ENCODE assay signal across 13 cellular contexts in the genomic region with DNA sequence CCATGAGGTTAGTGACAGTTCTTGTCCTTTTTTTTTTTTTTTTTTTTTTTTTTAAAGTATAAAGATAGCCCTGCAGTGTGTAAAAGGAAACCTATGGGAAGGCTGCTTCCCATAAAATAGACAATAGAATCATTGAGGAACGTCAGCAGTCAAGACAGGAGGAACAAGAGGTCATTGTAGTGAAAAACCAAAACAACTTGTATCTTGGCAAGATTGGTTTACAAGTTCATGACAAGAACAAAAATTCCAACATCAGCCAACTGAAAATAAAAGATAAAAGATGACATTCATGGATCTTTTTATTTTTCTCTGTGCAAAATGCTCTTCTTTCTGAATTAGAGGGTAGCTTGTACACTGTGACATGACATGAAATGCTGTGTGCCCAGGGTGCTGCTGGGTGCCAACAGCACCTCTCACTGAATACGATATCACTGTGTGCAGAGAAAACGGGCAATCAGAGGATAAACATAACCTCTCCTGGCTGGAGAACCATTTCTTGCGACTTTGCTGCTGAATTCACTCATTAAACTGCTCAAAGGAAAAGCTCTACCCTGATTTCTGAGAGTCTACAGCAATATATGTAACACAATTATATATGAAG. TPM values are rescaled to one million over a fixed set of nuclear protein-coding genes. Genes with fewer than 3 reads are reported as not detected.
A peak's percentile ranks its signal among the peaks of the same experiment; 100 is the strongest.
DNase-seq lines count a peak whose midpoint lies in the region; ATAC-seq and TF ChIP-seq lines count a peak whose summit lies in the region.
"Had no signal": no experiment of that assay in that cellular context is flagged by ENCODE, and none has a peak within 500 bp of the region (broad histone marks: within the 10 kb centered on the region; RNA-seq: fewer than 3 reads in every experiment).

No MANE protein-coding gene starts in this region.

- H3K9me3 ChIP-seq in hepatocyte (ENCODE audit: low read depth) (no peaks in the 10 kb centered on the region), psoas muscle (no peaks in the 10 kb centered on the region)
- H3K9me3 ChIP-seq: ascending aorta, SJSA1 had no signal

- H3K4me2 ChIP-seq in hepatocyte = no peak overlapping the region

- ATAC-seq in psoas muscle = peak in 1 of 4 donors; percentile 26
- no peak for ATAC-seq in GM21381 (IDR thresholded peaks at IDR 0.05; ENCODE audit: unreplicated experiment)
- ATAC-seq: activated CD8-positive, alpha-beta T cell treated with anti-CD3 and anti-CD28 coated beads for 36 hours had no signal

- H3K36me3 ChIP-seq in hepatocyte (replicated peaks; ENCODE audit: insufficient read depth, low read depth) (no peaks in the 10 kb centered on the region), psoas muscle (ENCODE audit: insufficient read depth in 1 of 2, low read depth in 1 of 2) (peaks cover 5 to 39% of the 10 kb centered on the region in 2 donors)

- 78% methylated on average over 4 of the region's 4 CpGs for WGBS in hepatocyte (ENCODE audit: low lambda C conversion rate, missing lambda C conversion rate)
- 20 to 33% (median 24%) methylated on average over 4 of the region's 4 CpGs for WGBS in psoas muscle, 3 donors

- peak overlapping the region in 16 of 59 donors; percentile 1 to 33 (median 17) for H3K4me3 ChIP-seq in dorsolateral prefrontal cortex
- no peak overlapping the region for H3K4me3 ChIP-seq in hepatocyte
- H3K4me3 ChIP-seq in psoas muscle = no peak overlapping the region
- H3K4me3 ChIP-seq: ascending aorta, SJSA1 had no signal

- no peaks in the 10 kb centered on the region for H3K79me2 ChIP-seq in hepatocyte

- no peaks in the 10 kb centered on the region for H3K27me3 ChIP-seq in dorsolateral prefrontal cortex
- no peaks in the 10 kb centered on the region for H3K27me3 ChIP-seq in hepatocyte
- no peaks in the 10 kb centered on the region for H3K27me3 ChIP-seq in psoas muscle (ENCODE audit: insufficient read depth in 3 of 3, low read length in 2 of 3)
- H3K27me3 ChIP-seq: ascending aorta, SJSA1 had no signal

- no peak overlapping the region for H2AFZ ChIP-seq in hepatocyte

- H4K20me1 ChIP-seq in hepatocyte (ENCODE audit: insufficient read depth, poor library complexity, severe bottlenecking) = no peaks in the 10 kb centered on the region

- intact Hi-C loops in dorsolateral prefrontal cortex (cut with DNase I) (no loop called here), psoas muscle (cut with DNase I) (no loop called here)

- H3K27ac ChIP-seq in dorsolateral prefrontal cortex (peak overlapping the region; percentile 85 to 100 (median 96)), hepatocyte (peak overlapping the region; percentile 24), psoas muscle (peak overlapping the region; percentile 68)
- H3K27ac ChIP-seq: SJSA1 had no signal

- H3K4me1 ChIP-seq in hepatocyte (ENCODE audit: insufficient read depth) (no peaks in the 10 kb centered on the region), psoas muscle (peaks cover 28% of the 10 kb centered on the region)
- H3K4me1 ChIP-seq: ascending aorta, SJSA1 had no signal

- DNase-seq in COLO829 (ENCODE audit: low spot score) = peak; percentile 98
- DNase-seq in dorsolateral prefrontal cortex = peak in 4 of 10 donors; percentile 26 to 55 (median 46)
- DNase-seq in hepatocyte (ENCODE audit: low spot score) = no peak
- DNase-seq in psoas muscle = no peak
- DNase-seq in GM20000 (ENCODE audit: low spot score) = no peak
- DNase-seq in NCI-H1105 (lab: John Stamatoyannopoulos, UW) = no peak
- DNase-seq in NCI-H2196 (lab: John Stamatoyannopoulos, UW; ENCODE audit: unreplicated experiment) = no peak
- DNase-seq: activated CD8-positive, alpha-beta T cell treated with anti-CD3 and anti-CD28 coated beads for 36 hours; GF-D8; NCI-H2081 treated with DMSO at 0.1 percent for 48 hours had no signal

- no peak for TF ChIP-seq CTCF in dorsolateral prefrontal cortex (IDR thresholded peaks at IDR 0.05 in 54 of 56, conservative IDR thresholded peaks at IDR 0.05 in 2 of 56; ENCODE audit: low read depth in 1 of 56, partially characterized antibody in 56 of 56)
- TF ChIP-seq CTCF in hepatocyte (IDR thresholded peaks at IDR 0.05; ENCODE audit: poor library complexity) = no peak
- TF ChIP-seq CTCF in psoas muscle (IDR thresholded peaks at IDR 0.05) = no peak
- TF ChIP-seq CTCF in GM20000 (IDR thresholded peaks at IDR 0.05; ENCODE audit: extremely low read depth, missing control alignments) = no peak

- no peaks in the 10 kb centered on the region for H3K9me2 ChIP-seq in hepatocyte (replicated peaks; ENCODE audit: insufficient read depth)

RNA-seq across cellular contexts. Expression of a gene that starts 30.1 kb away (rescaled TPM):
- total RNA-seq in dorsolateral prefrontal cortex (100 to 1,000 TPM in 31 of 120 experiments, 10 to 100 TPM in 89; 63.9 to 128 (median 92.9) TPM), hepatocyte (99.3 and 112 TPM in 2 replicates), psoas muscle (10 to 100 TPM; 14.0 to 27.8 (median 21.3) TPM)
- polyA plus RNA-seq in hepatocyte (155 and 169 TPM in 2 replicates), psoas muscle (10 to 100 TPM; 22.5 to 36.8 (median 24.1) TPM)

Comparison
In these comparisons a context has a peak if more than half of its experiments do, and no peak if none do; other contexts are left out.
1. H3K27ac ChIP-seq: peak in every context shown above with its lines; median percentile 96 in dorsolateral prefrontal cortex; 68 in psoas muscle; 24 in hepatocyte.